19 cellular contexts compared by ENCODE assay signal in genomic region chr5:132162945-132163344, GRCh38.
DNase-seq lines count a peak whose midpoint lies in the region; ATAC-seq, FAIRE-seq and TF ChIP-seq lines count a peak whose summit lies in the region.
"Had no signal": no experiment of that assay in that cellular context is flagged by ENCODE, and none has a peak within 500 bp of the region (broad histone marks: within the 10 kb centered on the region; RNA-seq: fewer than 3 reads in every experiment).

No MANE protein-coding gene starts in this region.

- POLR2A ChIA-PET in A549 (lab: Yijun Ruan, JAX) (no interaction called here), IMR-90 (lab: Charles Lee; ENCODE audit: unreplicated experiment) (no interaction called here)

- H3K18ac ChIP-seq in IMR-90 (ENCODE audit: low read depth, low read length) = no peak overlapping the region

- no peak overlapping the region for H3K4ac ChIP-seq in IMR-90 (ENCODE audit: low read depth, low read length)

- no peak overlapping the region for H3K23ac ChIP-seq in IMR-90 (ENCODE audit: low read depth, low read length)

- no peak overlapping the region for H3K4me2 ChIP-seq in A549
- no peak overlapping the region for H3K4me2 ChIP-seq in IMR-90 (ENCODE audit: low read depth, low read length)
- H3K4me2 ChIP-seq: BLaER1 treated with 17β-estradiol and CSF1 and Interleukin-3, amounts not matched to agents 10 nM and 100 nM had no signal

- H3K4me1 ChIP-seq in A549 (no peaks in the 10 kb centered on the region), IMR-90 (ENCODE audit: control insufficient read depth, insufficient read depth, low read length) (no peaks in the 10 kb centered on the region)
- H3K4me1 ChIP-seq: Caco-2 had no signal

- no peak overlapping the region for H2AFZ ChIP-seq in IMR-90 (replicated peaks; ENCODE audit: low read length, poor library complexity)

- no peak overlapping the region for H3K9ac ChIP-seq in IMR-90 (ENCODE audit: low read depth, low read length)
- H3K9ac ChIP-seq: BLaER1 treated with 17β-estradiol and CSF1 and Interleukin-3, amounts not matched to agents 10 nM and 100 nM had no signal

- H2AK9ac ChIP-seq in IMR-90 (replicated peaks; ENCODE audit: low read depth, low read length, poor library complexity) = no peak overlapping the region

- H2BK5ac ChIP-seq in IMR-90 (ENCODE audit: low read depth, low read length, poor library complexity, severe bottlenecking) = no peak overlapping the region

- no peaks in the 10 kb centered on the region for H3K9me1 ChIP-seq in IMR-90 (ENCODE audit: insufficient read depth, low read length)

- H2BK20ac ChIP-seq in IMR-90 (ENCODE audit: low read depth, low read length) = no peak overlapping the region

- H2BK15ac ChIP-seq in IMR-90 (ENCODE audit: low read depth, low read length) = no peak overlapping the region

- H3K56ac ChIP-seq in IMR-90 (ENCODE audit: extremely low read depth, insufficient read depth, low read length) = no peak overlapping the region

- H4K8ac ChIP-seq in IMR-90 (ENCODE audit: low read depth in 2 of 2, low read length in 2 of 2) = no peak overlapping the region

- TF ChIP-seq RAD21 in A549 (conservative IDR thresholded peaks at IDR 0.05 in 1 of 2, IDR thresholded peaks at IDR 0.05 in 1 of 2) = no peak
- TF ChIP-seq RAD21 in IMR-90 (IDR thresholded peaks at IDR 0.05; ENCODE audit: low read length) = no peak

- FAIRE-seq in A549 (lab: Jason Lieb, UNC) (no peak), colon (lab: Jason Lieb, UNC) (peak; percentile 5)
- FAIRE-seq: D721Med, G401.6, GM12891, GM19239 had no signal

- no peak overlapping the region for H2BK120ac ChIP-seq in IMR-90 (ENCODE audit: low read depth, low read length)

- TF ChIP-seq EP300 in A549 (IDR thresholded peaks at IDR 0.05) = no peak

- CTCF ChIA-PET in A549 (lab: Yijun Ruan, JAX) (interaction anchor here (1.1 kb wide), 1 partner anchor 98 kb away, joined by 3 read pairs; no protein-coding TSS in a partner anchor), IMR-90 (lab: Yijun Ruan, JAX) (interaction anchor here (1.1 kb wide), 1 partner anchor 18 kb away, joined by 4 read pairs; no protein-coding TSS in a partner anchor)

- H3K4me3 ChIP-seq in A549 (no peak overlapping the region), IMR-90 (ENCODE audit: insufficient read depth, low read depth, low read length) (no peak overlapping the region)
- H3K4me3 ChIP-seq: BLaER1 treated with 17β-estradiol and CSF1 and Interleukin-3, amounts not matched to agents 10 nM and 100 nM had no signal

- H3K27ac ChIP-seq in A549 (no peak overlapping the region), IMR-90 (ENCODE audit: insufficient read depth, low read length) (no peak overlapping the region)
- H3K27ac ChIP-seq: BLaER1 treated with 17β-estradiol and CSF1 and Interleukin-3, amounts not matched to agents 10 nM and 100 nM; C4-2B had no signal

- BruUV-seq in IMR-90 (replicated peaks; lab: Mats Ljungman, UMichigan) = no TSS peak

- no peak overlapping the region for H3K14ac ChIP-seq in IMR-90 (replicated peaks; ENCODE audit: low read depth, low read length)

- H4K20me1 ChIP-seq in IMR-90 (ENCODE audit: insufficient read depth, low read length) = no peaks in the 10 kb centered on the region
- H4K20me1 ChIP-seq: BLaER1 treated with 17β-estradiol and CSF1 and Interleukin-3, amounts not matched to agents 10 nM and 100 nM had no signal

- TF ChIP-seq CTCF in A549 (IDR thresholded peaks at IDR 0.05) (no peak), IMR-90 (conservative IDR thresholded peaks at IDR 0.05; ENCODE audit: low read depth, low read length) (no peak)

- in situ Hi-C loops in IMR-90 (cut with MboI; ENCODE audit: low sequenced_read_pairs) = no loop called here

- H3K9me3 ChIP-seq in A549 (no peaks in the 10 kb centered on the region), IMR-90 (ENCODE audit: control insufficient read depth, insufficient read depth, low read length) (peaks cover 3% of the 10 kb centered on the region; the same call in 1 of the 2 replicates)

- dilution Hi-C loops in IMR-90 (cut with HindIII; ENCODE audit: low sequenced_read_pairs, unreplicated experiment) = no loop called here

- DNase-seq in A549 (ENCODE audit: low read depth in 1 of 2, low spot score in 1 of 2) (no peak), IMR-90 (no peak), T-helper 1 cell (no peak), NCI-H69 (lab: John Stamatoyannopoulos, UW) (no peak)
- DNase-seq: 8988T; AML-193; Caco-2; Calu3; CD4-positive, alpha-beta T cell; CD8-positive, alpha-beta T cell; DMS79 treated with DMSO at 0.1 percent for 48 hours; GF-D8 had no signal

- no peaks in the 10 kb centered on the region for H3K36me3 ChIP-seq in IMR-90 (ENCODE audit: control insufficient read depth, insufficient read depth, low read length)
- H3K36me3 ChIP-seq: BLaER1 treated with 17β-estradiol and CSF1 and Interleukin-3, amounts not matched to agents 10 nM and 100 nM had no signal

- intact Hi-C loops in IMR-90 (cut with micrococcal nuclease) = no loop called here

- no peaks in the 10 kb centered on the region for H3K79me1 ChIP-seq in IMR-90 (ENCODE audit: low read depth in 1 of 2, low read length in 2 of 2)

- no peak overlapping the region for H4K91ac ChIP-seq in IMR-90 (ENCODE audit: insufficient read depth, low read depth, low read length)

- ATAC-seq in A549 (no peak), IMR-90 (ENCODE audit: low read depth) (no peak)
- ATAC-seq: CD8-positive, alpha-beta T cell had no signal

- no peak overlapping the region for H4K5ac ChIP-seq in IMR-90 (ENCODE audit: low read depth, low read length)

- no peak overlapping the region for H2AK5ac ChIP-seq in IMR-90 (ENCODE audit: low read depth, low read length)

- WGBS in A549 (ENCODE audit: missing lambda C conversion rate) = 4% methylated on average over 1 of the region's 1 CpG
- no CpG with 5 or more reads among the region's 1 CpG for WGBS in IMR-90 (ENCODE audit: extremely low coverage in 2 of 2, insufficient read length in 1 of 2), 2 experiments

- H3K27me3 ChIP-seq in IMR-90 (ENCODE audit: control insufficient read depth, insufficient read depth, low read length) = no peaks in the 10 kb centered on the region
- H3K27me3 ChIP-seq: BLaER1 treated with 17β-estradiol and CSF1 and Interleukin-3, amounts not matched to agents 10 nM and 100 nM had no signal

- no peak for TF ChIP-seq POLR2A in A549 (IDR thresholded peaks at IDR 0.05; ENCODE audit: low read length)
- TF ChIP-seq POLR2A in IMR-90 (IDR thresholded peaks at IDR 0.05; ENCODE audit: low read depth, low read length) = no peak

TF ChIP-seq in A549, 52 proteins besides CTCF, POLR2A, EP300 and RAD21:
- TF ChIP-seq KDM1A (IDR thresholded peaks at IDR 0.05; ENCODE audit: low read depth) = no peak
- no peak for TF ChIP-seq HOXB5 (CRISPR knock-in tag; IDR thresholded peaks at IDR 0.05)
- TF ChIP-seq MAFK (IDR thresholded peaks at IDR 0.05; ENCODE audit: partially characterized antibody) = peak; percentile 73

TF ChIP-seq in IMR-90, 13 proteins besides CTCF, POLR2A, EP300 and RAD21:
- TF ChIP-seq CHD1 (IDR thresholded peaks at IDR 0.05; ENCODE audit: low read depth, low read length) (no peak), MAFK (IDR thresholded peaks at IDR 0.05; ENCODE audit: low read depth, low read length) (peak; percentile 66), FOS (IDR thresholded peaks at IDR 0.05; ENCODE audit: low read depth, low read length) (no peak)
